17 cellular contexts compared by ENCODE assay signal in genomic region chr19:29741776-29742175, GRCh38.
"Had no signal": no experiment of that assay in that cellular context is flagged by ENCODE, and none has a peak within 500 bp of the region (broad histone marks: within the 10 kb centered on the region; RNA-seq: fewer than 3 reads in every experiment).

No MANE protein-coding gene starts in this region.

- DNase-seq: activated B cell treated with CpG ODN at 0.5 μM for 24 hours; activated CD4-positive, alpha-beta T cell treated with anti-CD3 and anti-CD28 coated beads for 36 hours; activated CD4-positive, alpha-beta T cell treated with anti-CD3 and anti-CD28 coated beads, Interleukin-2, amount 50 U/mL, for 48 hours; activated CD8-positive, alpha-beta memory T cell treated with anti-CD3 and anti-CD28 coated beads, Interleukin-2, amount 50 U/mL, for 48 hours; activated naive CD4-positive, alpha-beta T cell treated with Interleukin-2 at 50 U/mL for 16 hours; activated naive CD8-positive, alpha-beta T cell treated with anti-CD3 and anti-CD28 coated beads for 36 hours; activated T-cell treated with anti-CD3 and anti-CD28 coated beads, Interleukin-2, amount 50 U/mL, for 48 hours; effector memory CD8-positive, alpha-beta T cell; foreskin melanocyte; immature natural killer cell; left ventricle myocardium inferior; mammary epithelial cell; spleen; stimulated activated CD4-positive, alpha-beta T cell treated with anti-CD3 and anti-CD28 coated beads, Interleukin-4, amount 100 ng/mL, for 1 hour; stimulated activated naive CD4-positive, alpha-beta T cell treated with Interleukin-2 at 50 U/mL for 16 hours; T1000; upper lobe of left lung had no signal
